In genomic region chr20:36225666-36226065, GRCh38 we compare ENCODE assay signal across 35 cellular contexts.
"Had no signal": no experiment of that assay in that cellular context is flagged by ENCODE, and none has a peak within 500 bp of the region (broad histone marks: within the 10 kb centered on the region; RNA-seq: fewer than 3 reads in every experiment).

No MANE protein-coding gene starts in this region.

- H3K4me3 Mint-ChIP-seq: activated B cell treated with CpG ODN at 0.5 μM for 24 hours; activated CD4-positive, alpha-beta memory T cell treated with anti-CD3 and anti-CD28 coated beads for 36 hours; activated CD4-positive, alpha-beta T cell treated with anti-CD3 and anti-CD28 coated beads, Interleukin-2, amount 10 ng/mL, durations not matched to agents 24 days and 14 days; activated CD8-positive, alpha-beta T cell treated with anti-CD3 and anti-CD28 coated beads for 36 hours; activated naive CD4-positive, alpha-beta T cell treated with anti-CD3 and anti-CD28 coated beads for 36 hours; activated naive CD8-positive, alpha-beta T cell treated with anti-CD3 and anti-CD28 coated beads for 36 hours; activated T-cell treated with anti-CD3 and anti-CD28 coated beads, Interleukin-2, amount 50 U/mL, for 4 hours; activated T-cell treated with anti-CD3 and anti-CD28 coated beads, Interleukin-2, amount 50 U/mL, for 72 hours; activated T-helper 1 cell treated with anti-CD3 and anti-CD28 coated beads, Interleukin-12 subunit alpha, Interleukin-12 subunit beta, Interleukin-2, Interleukin-4 antibody, amounts not matched to agents 30 ng/mL and 10 ng/mL and 1 ng/mL, durations not matched to agents 14 hours and 24 hours and 36 hours; activated T-helper 17 cell treated with anti-CD3 and anti-CD28 coated beads, Interleukin-2, amount 50 U/mL, for 72 hours; T-helper 1 cell treated with Interleukin-12 subunit alpha and Interleukin-12 subunit beta and Interleukin-4 antibody, amounts not matched to agents 30 μg/mL and 1 μg/mL, for 36 hours; T-helper 2 cell treated with Interferon-gamma antibody and Interleukin-4, amounts not matched to agents 5 μg/mL and 100 μg/mL, for 36 hours had no signal

- H3K4me1 ChIP-seq: adrenal gland, body of pancreas, breast epithelium had no signal

- H3K9me3 Mint-ChIP-seq: activated B cell treated with CpG ODN at 0.5 μM for 24 hours; activated CD4-positive, alpha-beta memory T cell treated with anti-CD3 and anti-CD28 coated beads for 36 hours; activated CD4-positive, alpha-beta T cell treated with anti-CD3 and anti-CD28 coated beads, Interleukin-2, amount 10 ng/mL, durations not matched to agents 24 days and 14 days; activated CD8-positive, alpha-beta T cell treated with anti-CD3 and anti-CD28 coated beads for 36 hours; activated naive CD4-positive, alpha-beta T cell treated with anti-CD3 and anti-CD28 coated beads for 36 hours; activated naive CD4-positive, alpha-beta T cell treated with anti-CD3 and anti-CD28 coated beads, Interleukin-2, amount 50 U/mL, for 72 hours; activated naive CD8-positive, alpha-beta T cell treated with anti-CD3 and anti-CD28 coated beads for 36 hours; activated T-cell treated with anti-CD3 and anti-CD28 coated beads, Interleukin-2, amount 50 U/mL, for 4 hours; activated T-cell treated with anti-CD3 and anti-CD28 coated beads, Interleukin-2, amount 50 U/mL, for 72 hours; activated T-helper 1 cell treated with anti-CD3 and anti-CD28 coated beads, Interleukin-12 subunit alpha, Interleukin-12 subunit beta, Interleukin-2, Interleukin-4 antibody, amounts not matched to agents 30 ng/mL and 10 ng/mL and 1 ng/mL, durations not matched to agents 14 hours and 24 hours and 36 hours; activated T-helper 17 cell treated with anti-CD3 and anti-CD28 coated beads, Interleukin-2, amount 50 U/mL, for 72 hours; T-helper 1 cell treated with Interleukin-12 subunit alpha and Interleukin-12 subunit beta and Interleukin-4 antibody, amounts not matched to agents 30 μg/mL and 1 μg/mL, for 36 hours; T-helper 2 cell treated with Interferon-gamma antibody and Interleukin-4, amounts not matched to agents 5 μg/mL and 100 μg/mL, for 36 hours had no signal

- H3K36me3 ChIP-seq: brain microvascular endothelial cell, breast epithelium had no signal

- H3K4me1 Mint-ChIP-seq: activated B cell treated with CpG ODN at 0.5 μM for 24 hours; activated naive CD8-positive, alpha-beta T cell treated with anti-CD3 and anti-CD28 coated beads for 36 hours; activated T-helper 17 cell treated with anti-CD3 and anti-CD28 coated beads, Interleukin-2, amount 50 U/mL, for 72 hours had no signal

- H3K27ac ChIP-seq: adrenal gland, body of pancreas, brain microvascular endothelial cell, breast epithelium, VCaP had no signal

- H3K36me3 Mint-ChIP-seq: activated CD4-positive, alpha-beta memory T cell treated with anti-CD3 and anti-CD28 coated beads for 36 hours; activated naive CD4-positive, alpha-beta T cell treated with anti-CD3 and anti-CD28 coated beads, Interleukin-2, amount 50 U/mL, for 72 hours; activated naive CD8-positive, alpha-beta T cell treated with anti-CD3 and anti-CD28 coated beads for 36 hours had no signal

- H3K27ac Mint-ChIP-seq: activated B cell treated with CpG ODN at 0.5 μM for 24 hours; activated CD4-positive, alpha-beta memory T cell treated with anti-CD3 and anti-CD28 coated beads for 36 hours; activated CD4-positive, alpha-beta T cell treated with anti-CD3 and anti-CD28 coated beads, Interleukin-2, amount 10 ng/mL, durations not matched to agents 24 days and 14 days; activated CD8-positive, alpha-beta T cell treated with anti-CD3 and anti-CD28 coated beads for 36 hours; activated naive CD4-positive, alpha-beta T cell treated with anti-CD3 and anti-CD28 coated beads for 36 hours; activated naive CD4-positive, alpha-beta T cell treated with anti-CD3 and anti-CD28 coated beads, Interleukin-2, amount 50 U/mL, for 72 hours; activated naive CD8-positive, alpha-beta T cell treated with anti-CD3 and anti-CD28 coated beads for 36 hours; activated T-cell treated with anti-CD3 and anti-CD28 coated beads, Interleukin-2, amount 50 U/mL, for 72 hours; activated T-helper 1 cell treated with anti-CD3 and anti-CD28 coated beads, Interleukin-12 subunit alpha, Interleukin-12 subunit beta, Interleukin-2, Interleukin-4 antibody, amounts not matched to agents 30 ng/mL and 10 ng/mL and 1 ng/mL, durations not matched to agents 14 hours and 24 hours and 36 hours; activated T-helper 17 cell treated with anti-CD3 and anti-CD28 coated beads, Interleukin-2, amount 50 U/mL, for 72 hours; T-helper 1 cell treated with Interleukin-12 subunit alpha and Interleukin-12 subunit beta and Interleukin-4 antibody, amounts not matched to agents 30 μg/mL and 1 μg/mL, for 36 hours; T-helper 2 cell treated with Interferon-gamma antibody and Interleukin-4, amounts not matched to agents 5 μg/mL and 100 μg/mL, for 36 hours had no signal

- H3K27me3 ChIP-seq: adrenal gland, body of pancreas, brain microvascular endothelial cell, breast epithelium had no signal

- H3K9me3 ChIP-seq: adrenal gland, breast epithelium had no signal

- DNase-seq: activated B cell treated with CpG ODN at 0.5 μM for 24 hours; activated CD4-positive, alpha-beta memory T cell treated with anti-CD3 and anti-CD28 coated beads for 36 hours; activated CD4-positive, alpha-beta T cell treated with anti-CD3 and anti-CD28 coated beads for 4 hours; activated CD4-positive, alpha-beta T cell treated with anti-CD3 and anti-CD28 coated beads, Interleukin-2, amount 10 ng/mL, durations not matched to agents 24 days and 14 days; activated CD4-positive, alpha-beta T cell treated with anti-CD3 and anti-CD28 coated beads, Interleukin-2, amount 50 U/mL, for 1 hour; activated CD4-positive, alpha-beta T cell treated with anti-CD3 and anti-CD28 coated beads, Interleukin-2, amount 50 U/mL, for 4 hours; activated CD4-positive, CD25-positive, alpha-beta regulatory T cell treated with anti-CD3 and anti-CD28 coated beads, Interleukin-2, amount 50 U/mL, for 72 hours; activated CD8-positive, alpha-beta memory T cell treated with anti-CD3 and anti-CD28 coated beads, Interleukin-2, amount 50 U/mL, for 4 hours; activated CD8-positive, alpha-beta T cell treated with anti-CD3 and anti-CD28 coated beads for 36 hours; activated effector memory CD4-positive, alpha-beta T cell treated with anti-CD3 and anti-CD28 coated beads, Interleukin-2, amount 50 U/mL, for 16 hours; activated gamma-delta T cell treated with Interleukin-2 at 50 U/mL for 16 hours; activated naive CD4-positive, alpha-beta T cell; activated naive CD4-positive, alpha-beta T cell treated with anti-CD3 and anti-CD28 coated beads for 36 hours; activated naive CD4-positive, alpha-beta T cell treated with anti-CD3 and anti-CD28 coated beads, Interleukin-2, amount 50 U/mL, for 16 hours; activated naive CD8-positive, alpha-beta T cell treated with anti-CD3 and anti-CD28 coated beads for 36 hours; activated T-cell treated with anti-CD3 and anti-CD28 coated beads for 4 hours; activated T-cell treated with anti-CD3 and anti-CD28 coated beads, Interleukin-2, amount 50 U/mL, for 1 hour; activated T-cell treated with anti-CD3 and anti-CD28 coated beads, Interleukin-2, amount 50 U/mL, for 4 hours; activated T-cell treated with anti-CD3 and anti-CD28 coated beads, Interleukin-2, amount 50 U/mL, for 72 hours; amniotic stem cell; aorta; body of pancreas; brain microvascular endothelial cell; central memory CD4-positive, alpha-beta T cell; T-helper 1 cell; T-helper 2 cell; T-helper 9 cell had no signal

- H3K27me3 Mint-ChIP-seq: activated naive CD8-positive, alpha-beta T cell treated with anti-CD3 and anti-CD28 coated beads for 36 hours had no signal

- H3K4me3 ChIP-seq: adrenal gland, body of pancreas, breast epithelium had no signal
